In genomic region chr11:130677486-130678153, GRCh38 we compare ENCODE assay signal across 14 cellular contexts.
A peak's percentile ranks its signal among the peaks of the same experiment; 100 is the strongest.
DNase-seq lines count a peak whose midpoint lies in the region; ATAC-seq and TF ChIP-seq lines count a peak whose summit lies in the region.
"Had no signal": no experiment of that assay in that cellular context is flagged by ENCODE, and none has a peak within 500 bp of the region (broad histone marks: within the 10 kb centered on the region; RNA-seq: fewer than 3 reads in every experiment).

No MANE protein-coding gene starts in this region.

- H3K27ac Mint-ChIP-seq in HFFc6, result peak overlapping the region; percentile 81
- H3K27ac Mint-ChIP-seq in effector memory CD8-positive, alpha-beta T cell, result no peak overlapping the region

- H3K4me3 ChIP-seq in astrocyte of the cerebellum (ENCODE audit: low read depth, low read length) (no peak overlapping the region), right cardiac atrium (ENCODE audit: low read length) (no peak overlapping the region), skeletal muscle satellite cell (ENCODE audit: low read length) (peak overlapping the region; percentile 43)

- in situ Hi-C loops in astrocyte of the cerebellum (cut with HindIII; ENCODE audit: low sequenced_read_pairs), result no loop called here

- peak overlapping the region; percentile 11 for H3K27ac ChIP-seq in right cardiac atrium (ENCODE audit: low read length)
- H3K27ac ChIP-seq: HL-60 had no signal

- peak overlapping the region; percentile 63 for H3K4me2 ChIP-seq in skeletal muscle satellite cell (ENCODE audit: low read length)

- H3K9me3 ChIP-seq in right cardiac atrium (ENCODE audit: control insufficient read depth, low read length) (no peaks in the 10 kb centered on the region), skeletal muscle satellite cell (replicated peaks; ENCODE audit: low read length) (peaks cover 12% of the 10 kb centered on the region)

- peaks cover 32% of the 10 kb centered on the region for H3K9me3 Mint-ChIP-seq in HFFc6
- peaks cover 0 to 22% of the 10 kb centered on the region in 2 donors for H3K9me3 Mint-ChIP-seq in effector memory CD8-positive, alpha-beta T cell

- TF ChIP-seq CTCF in HFFc6 (IDR thresholded peaks at IDR 0.05) (no peak), astrocyte of the cerebellum (IDR thresholded peaks at IDR 0.05; ENCODE audit: low read depth, low read length, missing control alignments) (no peak)

- H3K27me3 Mint-ChIP-seq in HFFc6 (ENCODE audit: insufficient read depth), result peaks cover 2% of the 10 kb centered on the region; the same call in 1 of the 2 replicates
- H3K27me3 Mint-ChIP-seq in effector memory CD8-positive, alpha-beta T cell, result peaks cover 22 to 51% of the 10 kb centered on the region in 2 donors

- WGBS in right cardiac atrium, result 65% methylated on average over 6 of the region's 6 CpGs

- no peaks in the 10 kb centered on the region for H3K36me3 ChIP-seq in skeletal muscle satellite cell (ENCODE audit: insufficient read depth, low read length)

- intact Hi-C loops in right cardiac atrium (cut with DNase I), result no loop called here

- H3K9ac ChIP-seq in skeletal muscle satellite cell (ENCODE audit: low read depth, low read length), result peak overlapping the region; percentile 74

- peaks cover 60% of the 10 kb centered on the region for H3K4me1 Mint-ChIP-seq in HFFc6 (ENCODE audit: low read depth)
- no peaks in the 10 kb centered on the region for H3K4me1 Mint-ChIP-seq in effector memory CD8-positive, alpha-beta T cell (ENCODE audit: low read depth in 2 of 2)

- H3K4me1 ChIP-seq in right cardiac atrium (ENCODE audit: control insufficient read depth, insufficient read depth, low read length), result peaks cover 4% of the 10 kb centered on the region
- H3K4me1 ChIP-seq in skeletal muscle satellite cell (ENCODE audit: control insufficient read depth, insufficient read depth, low read length), result peaks cover 43% of the 10 kb centered on the region

- H3K4me3 Mint-ChIP-seq in HFFc6, result peak overlapping the region; percentile 56
- H3K4me3 Mint-ChIP-seq in effector memory CD8-positive, alpha-beta T cell, result no peak overlapping the region

- peak; percentile 89 for DNase-seq in HFFc6
- peak; percentile 49 for DNase-seq in astrocyte of the cerebellum (ENCODE audit: low read depth)
- no peak for DNase-seq in right cardiac atrium
- DNase-seq in effector memory CD8-positive, alpha-beta T cell, result no peak
- no peak for DNase-seq in KG1 (lab: John Stamatoyannopoulos, UW)
- DNase-seq in stimulated activated CD4-positive, alpha-beta T cell treated with anti-CD3 and anti-CD28 coated beads, Interleukin-1b, Interleukin-23, amount 100 ng/mL, for 48 hours, result no peak
- DNase-seq: aorta; NCI-H510A; stimulated activated CD4-positive, alpha-beta T cell treated with anti-CD3 and anti-CD28 coated beads, Interleukin-2, amount 100 ng/mL, for 24 hours had no signal

- peak; percentile 56 to 74 for ATAC-seq in right cardiac atrium
- no peak for ATAC-seq in HG02763 (IDR thresholded peaks at IDR 0.05; ENCODE audit: unreplicated experiment)
- no peak for ATAC-seq in effector memory CD8-positive, alpha-beta T cell (replicated peaks)
- ATAC-seq: activated CD4-positive, CD25-positive, alpha-beta regulatory T cell treated with anti-CD3 and anti-CD28 coated beads, Interleukin-2, amount 50 U/mL, for 24 hours; left lobe of liver had no signal

- H3K36me3 Mint-ChIP-seq in HFFc6 (ENCODE audit: low read depth), result peaks cover 28% of the 10 kb centered on the region
- no peaks in the 10 kb centered on the region for H3K36me3 Mint-ChIP-seq in effector memory CD8-positive, alpha-beta T cell (ENCODE audit: insufficient read depth)

- no peaks in the 10 kb centered on the region for H3K27me3 ChIP-seq in right cardiac atrium (ENCODE audit: control insufficient read depth, insufficient read depth)
- no peaks in the 10 kb centered on the region for H3K27me3 ChIP-seq in skeletal muscle satellite cell (ENCODE audit: control insufficient read depth, insufficient read depth, low read length)

Comparison
In these comparisons a context has a peak if more than half of its experiments do, and no peak if none do; other contexts are left out.
1. DNase-seq: peak in HFFc6 (single experiment) and astrocyte of the cerebellum (single experiment); none in right cardiac atrium (0 of 3), effector memory CD8-positive, alpha-beta T cell (0 of 3), KG1 (single experiment) and stimulated activated CD4-positive, alpha-beta T cell treated with anti-CD3 and anti-CD28 coated beads, Interleukin-1b, Interleukin-23, amount 100 ng/mL, for 48 hours (single experiment).
2. ATAC-seq: peak in right cardiac atrium (2 of 2); none in HG02763 (single experiment) and effector memory CD8-positive, alpha-beta T cell (single experiment).